Comparison of ENCODE assay signal across 14 cellular contexts in genomic region chr6:39471954-39472659, GRCh38.
A peak's percentile ranks its signal among the peaks of the same experiment; 100 is the strongest.
DNase-seq lines count a peak whose midpoint lies in the region; ATAC-seq, FAIRE-seq and TF ChIP-seq lines count a peak whose summit lies in the region.
"Had no signal": no experiment of that assay in that cellular context is flagged by ENCODE, and none has a peak within 500 bp of the region (broad histone marks: within the 10 kb centered on the region; RNA-seq: fewer than 3 reads in every experiment).

No MANE protein-coding gene starts in this region.

- CTCF ChIA-PET in A673 (lab: Charles Lee): no interaction called here

- intact Hi-C loops in posterior cingulate gyrus (cut with DNase I): no loop called here
- intact Hi-C loops in A673 (cut with micrococcal nuclease; ENCODE audit: unreplicated experiment): no loop called here

- H3K36me3 ChIP-seq in A673 (ENCODE audit: insufficient read depth, low read length, poor library complexity, severe bottlenecking): no peaks in the 10 kb centered on the region

- no peak for DNase-seq in GM12892 (ENCODE audit: insufficient read length)
- no peak for DNase-seq in posterior cingulate gyrus
- no peak for DNase-seq in A673 (ENCODE audit: low spot score)
- no peak for DNase-seq in D721Med (ENCODE audit: insufficient read length, low spot score)
- DNase-seq: activated CD4-positive, alpha-beta T cell treated with anti-CD3 and anti-CD28 coated beads for 4 hours; dorsolateral prefrontal cortex; stimulated activated naive CD8-positive, alpha-beta T cell treated with anti-CD3 and anti-CD28 coated beads, Interleukin-15, Interleukin-2, amounts not matched to agents 100 U/mL and 50 U/mL, for 24 hours had no signal

- no peak for TF ChIP-seq POLR2A in GM12892 (IDR thresholded peaks at IDR 0.05; ENCODE audit: low read depth, low read length)

- H3K9me3 ChIP-seq in A673 (ENCODE audit: low read depth, low read length, poor library complexity, severe bottlenecking): peaks cover 2% of the 10 kb centered on the region

- no TSS peak for BruUV-seq in A673 (replicated peaks; lab: Mats Ljungman, UMichigan)

- ATAC-seq in GM19324 (IDR thresholded peaks at IDR 0.05; ENCODE audit: low FRiP score, unreplicated experiment) (peak; percentile 68), HG03432 (IDR thresholded peaks at IDR 0.05; ENCODE audit: unreplicated experiment) (peak; percentile 72), GM19035 (IDR thresholded peaks at IDR 0.05; ENCODE audit: unreplicated experiment) (no peak)
- ATAC-seq: HCT116; K562; stimulated activated naive CD8-positive, alpha-beta T cell treated with anti-CD3 and anti-CD28 coated beads, Interleukin-15, Interleukin-2, amounts not matched to agents 100 U/mL and 50 U/mL, for 24 hours had no signal

- TF ChIP-seq CTCF in A673 (conservative IDR thresholded peaks at IDR 0.05; ENCODE audit: low read depth, low read length) (no peak), D721Med (IDR thresholded peaks at IDR 0.05; ENCODE audit: insufficient read depth, missing control alignments) (no peak)

- H3K4me1 ChIP-seq in A673 (ENCODE audit: insufficient read depth, low read length, poor library complexity, severe bottlenecking): no peaks in the 10 kb centered on the region

- no peaks in the 10 kb centered on the region for H3K27me3 ChIP-seq in A673 (replicated peaks; ENCODE audit: insufficient read depth, low read depth, low read length, poor library complexity)
- H3K27me3 ChIP-seq: dorsolateral prefrontal cortex had no signal

- H3K4me3 ChIP-seq in A673 (ENCODE audit: low read depth, low read length, poor library complexity, severe bottlenecking): no peak overlapping the region
- H3K4me3 ChIP-seq: dorsolateral prefrontal cortex, K562 had no signal

- no peak overlapping the region for H3K27ac ChIP-seq in A673 (ENCODE audit: low read depth, low read length, poor library complexity, severe bottlenecking)
- H3K27ac ChIP-seq: dorsolateral prefrontal cortex had no signal

- FAIRE-seq in GM12892 (lab: Jason Lieb, UNC) (peak; percentile 57), endometrium (lab: Jason Lieb, UNC) (peak; percentile 76), D721Med (lab: Jason Lieb, UNC) (no peak)
- FAIRE-seq: astrocyte, K562 had no signal

- POLR2A ChIA-PET in A673 (lab: Charles Lee; ENCODE audit: low non-redundant PET): no interaction called here
